Comparison of ENCODE assay signal across 1 cellular context in the genomic region with DNA sequence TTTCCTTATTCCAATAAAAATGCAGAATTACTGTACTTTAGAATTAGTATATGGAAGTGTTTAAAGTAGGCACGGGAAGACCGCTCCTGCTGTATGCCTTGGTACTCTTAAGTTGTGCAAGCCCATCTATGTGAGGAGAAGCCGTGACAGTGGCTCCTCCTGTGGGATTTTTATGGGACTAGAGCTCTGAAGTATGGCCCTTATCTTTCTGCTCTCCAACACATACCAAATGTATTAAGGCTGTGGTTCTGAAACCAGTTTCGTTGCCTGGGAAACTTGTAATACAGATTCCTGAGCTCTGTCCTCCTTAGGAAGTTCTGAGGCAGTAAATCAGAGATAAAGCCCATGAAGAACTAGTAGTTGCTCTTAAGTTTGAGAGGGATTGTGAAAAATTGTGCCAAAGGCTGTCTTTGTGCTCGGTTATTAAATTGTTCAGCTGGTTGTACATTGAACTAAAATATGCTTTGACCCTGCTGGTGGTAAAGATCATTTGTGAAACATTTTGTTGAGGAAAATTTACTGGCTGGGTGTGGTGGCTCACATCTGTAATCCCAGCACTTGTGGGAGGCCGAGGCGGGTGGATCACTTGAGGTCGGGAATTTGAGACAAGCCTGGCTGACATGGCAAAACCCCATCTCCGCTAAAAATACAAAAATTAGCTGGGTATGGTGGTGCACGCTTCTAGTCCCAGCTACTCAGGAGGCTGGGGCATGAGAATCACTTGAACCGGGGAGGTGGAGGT.
TF ChIP-seq lines count a peak whose summit lies in the region.

No MANE protein-coding gene starts in this region.

TF ChIP-seq in endothelial cell of umbilical vein, 7 proteins besides CTCF, POLR2A, EP300 and RAD21:
- TF ChIP-seq MYC (IDR thresholded peaks at IDR 0.05; ENCODE audit: low read depth, low read length): no peak
- TF ChIP-seq, protein P1, sequence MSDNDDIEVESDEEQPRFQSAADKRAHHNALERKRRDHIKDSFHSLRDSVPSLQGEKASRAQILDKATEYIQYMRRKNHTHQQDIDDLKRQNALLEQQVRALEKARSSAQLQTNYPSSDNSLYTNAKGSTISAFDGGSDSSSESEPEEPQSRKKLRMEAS (IDR thresholded peaks at IDR 0.05; ENCODE audit: insufficient read depth, insufficient read length): no peak
- no peak for TF ChIP-seq FOS (IDR thresholded peaks at IDR 0.05; ENCODE audit: borderline replicate concordance, insufficient read depth, low read length)
- TF ChIP-seq GATA2 (IDR thresholded peaks at IDR 0.05; ENCODE audit: insufficient read depth, insufficient read length, low read depth, low read length): no peak
- no peak for TF ChIP-seq POLR2AphosphoS5 (IDR thresholded peaks at IDR 0.05; ENCODE audit: insufficient read depth, low read depth, low read length)
- no peak for TF ChIP-seq EZH2 (IDR thresholded peaks at IDR 0.05; ENCODE audit: borderline replicate concordance, low read depth, low read length, severe bottlenecking)
- TF ChIP-seq JUN (IDR thresholded peaks at IDR 0.05; ENCODE audit: borderline replicate concordance, insufficient read depth, insufficient read length, low read depth): no peak
